9 cellular contexts compared by ENCODE assay signal in the genomic region with DNA sequence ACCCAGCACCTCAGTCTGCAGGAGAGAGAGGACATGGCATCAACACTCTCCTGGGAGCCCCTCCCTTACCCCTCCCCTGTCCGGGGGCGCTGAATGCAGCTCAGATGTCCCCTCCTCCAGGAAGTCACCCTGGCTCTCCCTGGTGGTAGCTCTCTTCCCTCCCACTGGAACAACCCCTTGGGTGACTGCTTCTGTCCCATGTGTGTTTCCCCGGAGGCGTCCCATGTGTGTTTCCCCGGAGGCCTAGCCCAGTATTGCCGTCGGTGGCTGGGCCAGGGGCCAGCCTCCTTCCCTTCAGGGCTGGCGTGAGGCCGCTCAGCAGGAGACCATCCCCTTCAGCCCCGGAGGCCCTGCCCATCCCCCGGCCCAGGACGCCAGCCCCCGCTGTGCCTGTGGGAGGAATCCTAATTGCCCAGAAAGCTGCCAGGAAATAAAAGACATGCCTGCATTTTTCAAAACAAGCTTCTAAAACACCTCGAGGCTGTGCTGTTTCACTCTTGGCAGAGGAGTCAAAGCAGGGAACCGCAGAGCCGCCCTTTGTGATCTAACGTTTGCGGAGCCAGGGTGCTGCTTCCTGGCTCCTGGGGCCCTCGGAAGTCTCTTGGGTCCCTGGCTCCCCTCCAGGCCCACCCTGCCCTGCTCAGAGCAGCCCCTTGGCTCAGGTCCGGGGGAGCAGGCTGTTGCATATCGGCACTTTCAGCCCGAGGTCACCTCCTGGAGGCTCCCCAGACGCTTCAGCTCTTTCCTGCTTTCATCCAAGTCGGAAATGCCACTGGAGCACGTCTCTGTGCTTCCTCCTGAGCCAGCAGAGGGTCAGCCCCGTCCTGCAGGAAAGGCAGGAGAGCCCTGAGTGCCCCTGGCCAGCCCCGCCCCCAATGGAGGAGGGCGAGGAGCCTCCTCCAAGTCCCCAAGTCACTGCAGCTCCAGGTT. TPM values are rescaled to one million over a fixed set of nuclear protein-coding genes. Genes with fewer than 3 reads are reported as not detected.
DNase-seq lines count a peak whose midpoint lies in the region; ATAC-seq and TF ChIP-seq lines count a peak whose summit lies in the region.
"Had no signal": no experiment of that assay in that cellular context is flagged by ENCODE, and none has a peak within 500 bp of the region (broad histone marks: within the 10 kb centered on the region; RNA-seq: fewer than 3 reads in every experiment).

No MANE protein-coding gene starts in this region.

- ATAC-seq in right cardiac atrium (peak; percentile 72 to 76), HG03520 (IDR thresholded peaks at IDR 0.05; ENCODE audit: unreplicated experiment) (no peak), GM19463 (IDR thresholded peaks at IDR 0.05; ENCODE audit: unreplicated experiment) (no peak)

- WGBS in right cardiac atrium = 10% methylated on average over 28 of the region's 28 CpGs

- CTCF ChIA-PET in PC-9 (lab: Charles Lee) = no interaction called here

- H3K4me1 ChIP-seq in PC-9 (replicated peaks; ENCODE audit: insufficient read depth) (peaks cover 17% of the 10 kb centered on the region), right cardiac atrium (ENCODE audit: control insufficient read depth, insufficient read depth, low read length) (no peaks in the 10 kb centered on the region)

- H3K27ac ChIP-seq in PC-9 (peak overlapping the region; percentile 18), right cardiac atrium (ENCODE audit: low read length) (peak overlapping the region; percentile 10)
- H3K27ac ChIP-seq: KMS-11 had no signal

- no peaks in the 10 kb centered on the region for H3K36me3 ChIP-seq in PC-9 (ENCODE audit: low read depth)

- H4K20me1 ChIP-seq in PC-9 (ENCODE audit: insufficient read depth) = no peaks in the 10 kb centered on the region

- H3K4me2 ChIP-seq in PC-9 = peak overlapping the region; percentile 73
- H3K4me2 ChIP-seq: KMS-11 had no signal

- H3K4me3 ChIP-seq in PC-9 (peak overlapping the region; percentile 34; the same call in 1 of the 2 replicates), right cardiac atrium (ENCODE audit: low read length) (peak overlapping the region; percentile 8)

- H3K27me3 ChIP-seq in PC-9 (ENCODE audit: insufficient read depth, low read depth) = no peaks in the 10 kb centered on the region
- H3K27me3 ChIP-seq in right cardiac atrium (ENCODE audit: control insufficient read depth, insufficient read depth) = no peaks in the 10 kb centered on the region

- DNase-seq in DMS79 (lab: John Stamatoyannopoulos, UW) (peak; percentile 41), PC-9 (peak; percentile 76 to 78), astrocyte of the hippocampus (ENCODE audit: low read depth, low spot score) (peak; percentile 97), right cardiac atrium (peak; percentile 60 to 85 (median 85)), pulmonary artery endothelial cell (ENCODE audit: low read depth, low spot score) (peak; percentile 84), NCI-H1694 treated with DMSO at 0.1 percent for 48 hours (lab: John Stamatoyannopoulos, UW) (no peak)

- no peaks in the 10 kb centered on the region for H3K79me2 ChIP-seq in PC-9 (ENCODE audit: low read depth)

- H3K9me3 ChIP-seq in PC-9 (ENCODE audit: insufficient read depth, low read depth) (no peaks in the 10 kb centered on the region; the same call in 1 of the 2 replicates), right cardiac atrium (ENCODE audit: control insufficient read depth, low read length) (no peaks in the 10 kb centered on the region)

- POLR2A ChIA-PET in PC-9 (lab: Charles Lee; ENCODE audit: unreplicated experiment) = interaction anchor here (0.5 to 0.7 kb wide), 4 partner anchors 64 to 677 kb away, joined by 3 to 6 read pairs (median 3); partner anchors contain the start of genes DTYMK and PASK

- H2AFZ ChIP-seq in PC-9 = peak overlapping the region; percentile 75

- H3F3A ChIP-seq in PC-9 (ENCODE audit: insufficient read depth, low read depth) = peaks cover 12% of the 10 kb centered on the region; the same call in 1 of the 2 replicates

- no peak for TF ChIP-seq CTCF in PC-9 (conservative IDR thresholded peaks at IDR 0.05)

- intact Hi-C loops in PC-9 (cut with micrococcal nuclease; ENCODE audit: unreplicated experiment) = loop anchor here (1.0 kb wide), 1 partner anchor 12 kb away; the partner anchor contains the start of gene SNED1
- intact Hi-C loops in right cardiac atrium (cut with DNase I) = no loop called here

- no peaks in the 10 kb centered on the region for H3K9me2 ChIP-seq in PC-9 (ENCODE audit: insufficient read depth)

- BruUV-seq in PC-9 (replicated peaks; lab: Mats Ljungman, UMichigan) = no TSS peak

RNA-seq across cellular contexts. Expression of gene SNED1, which starts 11.4 kb away (rescaled TPM):
- 2.8 and 9.6 TPM in 2 replicates for total RNA-seq in PC-9 (2021)
- total RNA-seq in right cardiac atrium = 10 to 100 TPM; 13.8 to 19.2 (median 16.8) TPM
- 6.7 TPM for polyA plus RNA-seq in right cardiac atrium
- total RNA-seq in pulmonary artery endothelial cell = 12.8 and 16.6 TPM in 2 replicates

Comparison
In these comparisons a context has a peak if more than half of its experiments do, and no peak if none do; other contexts are left out.
1. ATAC-seq: peak in right cardiac atrium (2 of 2); none in HG03520 (single experiment) and GM19463 (single experiment).